9 cellular contexts compared by ENCODE assay signal in the genomic region with DNA sequence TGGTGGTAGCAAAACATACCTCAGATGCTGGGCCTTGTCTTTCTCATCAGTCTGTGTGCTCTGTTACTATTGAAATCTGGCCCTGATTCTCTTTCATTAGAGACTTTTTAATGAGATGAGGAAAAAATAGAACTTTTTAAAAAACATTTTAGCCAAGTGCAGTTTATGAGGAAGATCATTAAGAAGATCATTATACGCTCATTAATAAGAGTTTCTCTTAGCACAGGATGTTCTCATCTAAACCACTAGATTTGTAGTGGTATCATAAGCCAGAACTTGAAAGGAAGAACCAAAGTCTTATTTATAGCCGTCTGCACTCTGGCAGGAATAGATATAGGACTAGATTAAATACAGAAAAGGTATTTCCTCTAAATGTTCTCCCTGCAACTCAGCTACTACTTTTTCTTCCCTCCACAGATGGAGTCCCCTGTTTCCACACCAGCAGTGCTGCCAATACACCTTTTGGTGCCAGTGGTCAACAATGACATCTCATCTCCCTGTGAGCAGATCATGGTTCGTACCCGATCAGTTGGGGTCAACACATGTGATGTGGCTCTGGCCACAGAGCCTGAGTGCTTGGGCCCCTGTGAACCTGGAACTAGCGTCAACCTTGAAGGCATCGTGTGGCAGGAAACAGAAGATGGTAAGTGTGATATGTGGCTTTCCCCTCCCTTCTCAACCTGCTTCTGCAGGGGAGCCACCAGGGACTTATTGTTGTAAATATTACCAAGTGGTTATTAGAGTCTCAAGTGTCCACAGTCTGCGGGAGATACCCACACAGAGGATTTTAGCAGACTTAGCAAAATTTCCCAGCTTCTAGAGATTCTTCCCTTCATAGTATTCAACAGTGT.
DNase-seq lines count a peak whose midpoint lies in the region; ATAC-seq lines count a peak whose summit lies in the region.
"Had no signal": no experiment of that assay in that cellular context is flagged by ENCODE, and none has a peak within 500 bp of the region (broad histone marks: within the 10 kb centered on the region; RNA-seq: fewer than 3 reads in every experiment).

No MANE protein-coding gene starts in this region.

- DNase-seq in T-helper 2 cell treated with Interferon-gamma antibody and Interleukin-4, amounts not matched to agents 5 μg/mL and 100 μg/mL, for 36 hours (ENCODE audit: low spot score): peak; percentile 63
- peak; percentile 50 to 64 for DNase-seq in central memory CD8-positive, alpha-beta T cell (ENCODE audit: low spot score in 2 of 2)
- no peak for DNase-seq in inferior parietal cortex (ENCODE audit: extremely low spot score)
- no peak for DNase-seq in NCI-H1105 (lab: John Stamatoyannopoulos, UW)
- no peak for DNase-seq in DMS53 (lab: John Stamatoyannopoulos, UW)

- no peaks in the 10 kb centered on the region for H3K9me3 Mint-ChIP-seq in T-helper 2 cell treated with Interferon-gamma antibody and Interleukin-4, amounts not matched to agents 5 μg/mL and 100 μg/mL, for 36 hours
- H3K9me3 Mint-ChIP-seq in central memory CD8-positive, alpha-beta T cell: no peaks in the 10 kb centered on the region

- H3K9me3 ChIP-seq in BLaER1 treated with 17β-estradiol and CSF1 and Interleukin-3, amounts not matched to agents 10 nM and 100 nM (replicated peaks in 1 of 11): no peaks in the 10 kb centered on the region
- H3K9me3 ChIP-seq in thymus (ENCODE audit: control insufficient read depth): no peaks in the 10 kb centered on the region

- H3K4me1 ChIP-seq in BLaER1 treated with 17β-estradiol and CSF1 and Interleukin-3, amounts not matched to agents 10 nM and 100 nM: peaks cover 28 to 51% (median 34%) of the 10 kb centered on the region in 10 experiments
- H3K4me1 ChIP-seq in thymus (ENCODE audit: control insufficient read depth, insufficient read depth, low read length): peaks cover 19% of the 10 kb centered on the region

- no peak overlapping the region for H3K4me3 ChIP-seq in BLaER1 treated with 17β-estradiol and CSF1 and Interleukin-3, amounts not matched to agents 10 nM and 100 nM
- H3K4me3 ChIP-seq in thymus (ENCODE audit: low read length): no peak overlapping the region

- H3K27me3 Mint-ChIP-seq in T-helper 2 cell treated with Interferon-gamma antibody and Interleukin-4, amounts not matched to agents 5 μg/mL and 100 μg/mL, for 36 hours (ENCODE audit: low read depth): no peaks in the 10 kb centered on the region
- no peaks in the 10 kb centered on the region for H3K27me3 Mint-ChIP-seq in central memory CD8-positive, alpha-beta T cell

- no peaks in the 10 kb centered on the region for H3K27me3 ChIP-seq in BLaER1 treated with 17β-estradiol and CSF1 and Interleukin-3, amounts not matched to agents 10 nM and 100 nM
- H3K27me3 ChIP-seq in thymus (ENCODE audit: control insufficient read depth, insufficient read depth): no peaks in the 10 kb centered on the region

- peak overlapping the region; percentile 94 for H3K27ac Mint-ChIP-seq in T-helper 2 cell treated with Interferon-gamma antibody and Interleukin-4, amounts not matched to agents 5 μg/mL and 100 μg/mL, for 36 hours
- H3K27ac Mint-ChIP-seq in central memory CD8-positive, alpha-beta T cell (ENCODE audit: low read depth): peak overlapping the region; percentile 73

- peaks cover 25% of the 10 kb centered on the region for H3K36me3 Mint-ChIP-seq in T-helper 2 cell treated with Interferon-gamma antibody and Interleukin-4, amounts not matched to agents 5 μg/mL and 100 μg/mL, for 36 hours (ENCODE audit: low read depth)
- H3K36me3 Mint-ChIP-seq in central memory CD8-positive, alpha-beta T cell (ENCODE audit: insufficient read depth): peaks cover 7% of the 10 kb centered on the region

- peaks cover 82% of the 10 kb centered on the region for H3K4me1 Mint-ChIP-seq in T-helper 2 cell treated with Interferon-gamma antibody and Interleukin-4, amounts not matched to agents 5 μg/mL and 100 μg/mL, for 36 hours (ENCODE audit: low read depth)
- H3K4me1 Mint-ChIP-seq in central memory CD8-positive, alpha-beta T cell: peaks cover 84% of the 10 kb centered on the region

- peak; percentile 67 for ATAC-seq in GM21529 (IDR thresholded peaks at IDR 0.05; ENCODE audit: unreplicated experiment)
- peak; percentile 89 for ATAC-seq in central memory CD8-positive, alpha-beta T cell (replicated peaks; ENCODE audit: extremely low read depth, poor library complexity, severe bottlenecking)

- peaks cover 36 to 57% (median 42%) of the 10 kb centered on the region in 11 experiments for H3K36me3 ChIP-seq in BLaER1 treated with 17β-estradiol and CSF1 and Interleukin-3, amounts not matched to agents 10 nM and 100 nM
- peaks cover 4% of the 10 kb centered on the region for H3K36me3 ChIP-seq in thymus (ENCODE audit: control insufficient read depth, insufficient read depth)

- H3K4me2 ChIP-seq in BLaER1 treated with 17β-estradiol and CSF1 and Interleukin-3, amounts not matched to agents 10 nM and 100 nM: peak overlapping the region; percentile 18 to 65 (median 45); a peak in 21 of 22 replicates

- WGBS in thymus: 7% methylated on average over 7 of the region's 7 CpGs

- no peak overlapping the region for H3K27ac ChIP-seq in BLaER1 treated with 17β-estradiol and CSF1 and Interleukin-3, amounts not matched to agents 10 nM and 100 nM
- H3K27ac ChIP-seq in thymus (ENCODE audit: low read depth): peak overlapping the region; percentile 82
- H3K27ac ChIP-seq: VCaP had no signal

- no peak overlapping the region for H3K9ac ChIP-seq in BLaER1 treated with 17β-estradiol and CSF1 and Interleukin-3, amounts not matched to agents 10 nM and 100 nM

- peaks cover 48 to 75% (median 62%) of the 10 kb centered on the region in 11 experiments for H4K20me1 ChIP-seq in BLaER1 treated with 17β-estradiol and CSF1 and Interleukin-3, amounts not matched to agents 10 nM and 100 nM

- H3K4me3 Mint-ChIP-seq in T-helper 2 cell treated with Interferon-gamma antibody and Interleukin-4, amounts not matched to agents 5 μg/mL and 100 μg/mL, for 36 hours: peak overlapping the region; percentile 82
- peak overlapping the region; percentile 55 for H3K4me3 Mint-ChIP-seq in central memory CD8-positive, alpha-beta T cell

Comparison
In these comparisons a context has a peak if more than half of its experiments do, and no peak if none do; other contexts are left out.
1. DNase-seq: peak in T-helper 2 cell treated with Interferon-gamma antibody and Interleukin-4, amounts not matched to agents 5 μg/mL and 100 μg/mL, for 36 hours (single experiment) and central memory CD8-positive, alpha-beta T cell (2 of 2); none in inferior parietal cortex (single experiment), NCI-H1105 (single experiment) and DMS53 (single experiment).